ENCODE assay signal across 8 cellular contexts in genomic region chr2:85853499-85854165, GRCh38.
DNase-seq lines count a peak whose midpoint lies in the region; ATAC-seq lines count a peak whose summit lies in the region.

No MANE protein-coding gene starts in this region.

- ATAC-seq in HG03060 (IDR thresholded peaks at IDR 0.05; ENCODE audit: low read depth, unreplicated experiment) (peak; percentile 34), HG03469 (IDR thresholded peaks at IDR 0.05; ENCODE audit: unreplicated experiment) (no peak)

- H3K27ac Mint-ChIP-seq in activated T-cell treated with anti-CD3 and anti-CD28 coated beads, Interleukin-2, amount 50 U/mL, for 24 hours = peak overlapping the region; percentile 97

- peaks cover 10% of the 10 kb centered on the region for H3K9me3 Mint-ChIP-seq in activated T-cell treated with anti-CD3 and anti-CD28 coated beads, Interleukin-2, amount 50 U/mL, for 24 hours

- H3K36me3 Mint-ChIP-seq in activated T-cell treated with anti-CD3 and anti-CD28 coated beads, Interleukin-2, amount 50 U/mL, for 24 hours (ENCODE audit: low read depth) = peaks cover 37% of the 10 kb centered on the region

- peak overlapping the region; percentile 71 for H3K4me3 Mint-ChIP-seq in activated T-cell treated with anti-CD3 and anti-CD28 coated beads, Interleukin-2, amount 50 U/mL, for 24 hours

- H3K4me1 ChIP-seq in muscle layer of duodenum (ENCODE audit: control insufficient read depth in 1 of 2, insufficient read depth in 2 of 2, low read length in 2 of 2) = peaks cover 0 to 6% of the 10 kb centered on the region in 2 donors

- peaks cover 71% of the 10 kb centered on the region for H3K4me1 Mint-ChIP-seq in activated T-cell treated with anti-CD3 and anti-CD28 coated beads, Interleukin-2, amount 50 U/mL, for 24 hours (ENCODE audit: low read depth)

- H3K27ac ChIP-seq in muscle layer of duodenum (ENCODE audit: low read length) = peak overlapping the region; percentile 70

- peak; percentile 70 for DNase-seq in activated CD8-positive, alpha-beta memory T cell treated with anti-CD3 and anti-CD28 coated beads for 24 hours
- DNase-seq in activated CD8-positive, alpha-beta memory T cell treated with anti-CD3 and anti-CD28 coated beads, Interleukin-2, amount 50 U/mL, for 4 hours = no peak
- no peak for DNase-seq in activated T-cell treated with anti-CD3 and anti-CD28 coated beads, Interleukin-2, amount 50 U/mL, for 24 hours
- no peak for DNase-seq in dedifferentiated amniotic fluid mesenchymal stem cell (ENCODE audit: extremely low spot score)
- DNase-seq in midbrain (lab: John Stamatoyannopoulos, UW) = no peak

- H3K27me3 ChIP-seq in muscle layer of duodenum (ENCODE audit: low read depth, low read length) = no peaks in the 10 kb centered on the region

- peaks cover 0 to 9% of the 10 kb centered on the region in 2 donors for H3K36me3 ChIP-seq in muscle layer of duodenum (ENCODE audit: control insufficient read depth in 1 of 2, insufficient read depth in 2 of 2, low read length in 2 of 2)

- H3K4me3 ChIP-seq in muscle layer of duodenum (ENCODE audit: low read depth in 1 of 2, low read length in 2 of 2) = no peak overlapping the region

- H3K27me3 Mint-ChIP-seq in activated T-cell treated with anti-CD3 and anti-CD28 coated beads, Interleukin-2, amount 50 U/mL, for 24 hours = no peaks in the 10 kb centered on the region

- H3K9me3 ChIP-seq in muscle layer of duodenum (ENCODE audit: control insufficient read depth in 1 of 2, low read length in 2 of 2) = no peaks in the 10 kb centered on the region
